ENCODE assay signal across 8 cellular contexts in genomic region chr19:2636897-2637683, GRCh38.
DNase-seq lines count a peak whose midpoint lies in the region; ATAC-seq, FAIRE-seq and TF ChIP-seq lines count a peak whose summit lies in the region.

No MANE protein-coding gene starts in this region.

- peak; percentile 87 for DNase-seq in D721Med (ENCODE audit: insufficient read length, low spot score)
- DNase-seq in LHCN-M2 (ENCODE audit: low read depth), result peak; percentile 28
- peak; percentile 75 for DNase-seq in activated CD4-positive, alpha-beta T cell treated with anti-CD3 and anti-CD28 coated beads, Interleukin-2, amount 50 U/mL, for 1 hour
- DNase-seq in colonic mucosa, result peak; percentile 59
- DNase-seq in left lung, result peak; percentile 72 to 95
- DNase-seq in stimulated activated CD4-positive, alpha-beta T cell treated with anti-CD3 and anti-CD28 coated beads, TNF-alpha, amount 100 ng/mL, for 24 hours (ENCODE audit: low read depth in 3 of 3), result peak; percentile 36 to 70 (median 44)
- no peak for DNase-seq in NCI-H510A treated with DMSO at 0.1 percent for 48 hours (lab: John Stamatoyannopoulos, UW)
- no peak for DNase-seq in DMS153 treated with DMSO at 0.1 percent for 48 hours (lab: John Stamatoyannopoulos, UW; ENCODE audit: unreplicated experiment)

- H3K27ac ChIP-seq in colonic mucosa, result no peak overlapping the region
- H3K27ac ChIP-seq in left lung, result peak overlapping the region in 1 of 2 donors; percentile 50

- H3K27me3 ChIP-seq in colonic mucosa, result no peaks in the 10 kb centered on the region
- no peaks in the 10 kb centered on the region for H3K27me3 ChIP-seq in left lung

- H3K36me3 ChIP-seq in colonic mucosa, result no peaks in the 10 kb centered on the region
- no peaks in the 10 kb centered on the region for H3K36me3 ChIP-seq in left lung

- no peak for FAIRE-seq in D721Med (lab: Jason Lieb, UNC)

- H3K4me3 ChIP-seq in colonic mucosa, result no peak overlapping the region
- no peak overlapping the region for H3K4me3 ChIP-seq in left lung

- ATAC-seq in left lung, result peak; percentile 73

- TF ChIP-seq CTCF in D721Med (IDR thresholded peaks at IDR 0.05; ENCODE audit: insufficient read depth, missing control alignments) (peak; percentile 63), colonic mucosa (IDR thresholded peaks at IDR 0.05) (peak; percentile 50), left lung (IDR thresholded peaks at IDR 0.05) (peak; percentile 76 to 81)

- H3K9ac ChIP-seq in colonic mucosa (ENCODE audit: low read depth in 2 of 2, low read length in 2 of 2), result peak overlapping the region in 1 of 2 donors; percentile 43

- H3K4me1 ChIP-seq in colonic mucosa (no peaks in the 10 kb centered on the region), left lung (peaks cover 6 to 67% of the 10 kb centered on the region in 2 donors)

- intact Hi-C loops in colonic mucosa (cut with DNase I) (no loop called here), left lung (cut with DNase I) (no loop called here)

- no peaks in the 10 kb centered on the region for H3K9me3 ChIP-seq in colonic mucosa
- no peaks in the 10 kb centered on the region for H3K9me3 ChIP-seq in left lung

Comparison
In these comparisons a context has a peak if more than half of its experiments do, and no peak if none do; other contexts are left out.
1. DNase-seq: peak in D721Med (single experiment), LHCN-M2 (single experiment), activated CD4-positive, alpha-beta T cell treated with anti-CD3 and anti-CD28 coated beads, Interleukin-2, amount 50 U/mL, for 1 hour (single experiment), colonic mucosa (single experiment), left lung (2 of 2) and stimulated activated CD4-positive, alpha-beta T cell treated with anti-CD3 and anti-CD28 coated beads, TNF-alpha, amount 100 ng/mL, for 24 hours (3 of 3); none in NCI-H510A treated with DMSO at 0.1 percent for 48 hours (single experiment) and DMS153 treated with DMSO at 0.1 percent for 48 hours (single experiment).
2. Peak in every context shown above with its lines, with median percentiles within 50 percentile points of each other: CTCF ChIP-seq.